In the genomic region with DNA sequence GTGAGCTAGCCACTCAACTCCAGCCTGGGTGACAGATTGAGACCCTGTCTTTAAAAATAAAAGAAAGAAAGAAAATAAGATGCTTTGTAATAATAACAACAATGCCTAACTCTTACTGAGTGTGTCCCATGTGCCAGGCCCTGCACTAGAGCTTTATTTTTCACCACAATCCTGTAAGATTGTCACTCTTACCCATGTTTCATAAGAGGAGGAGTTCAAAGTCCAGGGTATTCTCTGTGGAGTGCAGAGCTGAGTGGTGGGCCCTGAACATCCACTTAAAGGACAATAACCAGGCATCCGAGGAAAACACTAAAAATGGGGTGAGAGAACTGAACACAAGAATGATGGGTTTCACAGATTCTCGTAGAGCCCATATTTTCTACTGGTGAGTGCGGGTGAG, we compare ENCODE assay signal across 17 cellular contexts. TPM values are rescaled to one million over a fixed set of nuclear protein-coding genes. Genes with fewer than 3 reads are reported as not detected.
DNase-seq lines count a peak whose midpoint lies in the region; ATAC-seq, FAIRE-seq and TF ChIP-seq lines count a peak whose summit lies in the region.
"Had no signal": no experiment of that assay in that cellular context is flagged by ENCODE, and none has a peak within 500 bp of the region (broad histone marks: within the 10 kb centered on the region; RNA-seq: fewer than 3 reads in every experiment).

No MANE protein-coding gene starts in this region.

- intact Hi-C loops in A673 (cut with micrococcal nuclease; ENCODE audit: unreplicated experiment) = no loop called here
- intact Hi-C loops in K562 (cut with micrococcal nuclease) = no loop called here
- intact Hi-C loops in pancreas (cut with DNase I) = loop anchor here in 1 of 3 donors (5.0 kb wide), 1 partner anchor 40 kb away; the partner anchor contains the start of genes CFAP68 and FDXACB1

- no peaks in the 10 kb centered on the region for H3K79me2 ChIP-seq in K562 (ENCODE audit: control insufficient read depth, insufficient read depth, low read length)

- no peak for ATAC-seq in K562
- no peak for ATAC-seq in pancreas
- ATAC-seq: natural killer cell treated with Interleukin-12 subunit alpha and Interleukin-12 subunit beta and Interleukin-15 and Interleukin-18, amount 100 ng/mL, for 72 hours; stimulated activated memory B cell treated with anti-CD40 and anti-IgM and Interleukin-4, amounts not matched to agents 10 μg/mL and 1 μg/mL and 100 μg/mL, for 72 hours had no signal

- H3K27ac ChIP-seq in A673 (ENCODE audit: low read depth, low read length, poor library complexity, severe bottlenecking) (peak overlapping the region; percentile 46), K562 (ENCODE audit: extremely low read depth, low read depth, low read length) (no peak overlapping the region), pancreas (peak overlapping the region; percentile 71 to 94 (median 88)), substantia nigra (ENCODE audit: low read depth, low read length, poor library complexity, severe bottlenecking) (no peak overlapping the region)

- peaks cover 35% of the 10 kb centered on the region for H3K4me1 ChIP-seq in A673 (ENCODE audit: insufficient read depth, low read length, poor library complexity, severe bottlenecking)
- peaks cover 5 to 19% of the 10 kb centered on the region in 2 experiments for H3K4me1 ChIP-seq in K562 (replicated peaks in 1 of 2; ENCODE audit: control insufficient read depth in 2 of 2, insufficient read depth in 2 of 2, low read length in 2 of 2)
- peaks cover 14 to 24% (median 19%) of the 10 kb centered on the region in 3 donors for H3K4me1 ChIP-seq in pancreas

- no peak for TF ChIP-seq RAD21 in K562 (CRISPR knock-in tag; conservative IDR thresholded peaks at IDR 0.05 in 1 of 2, IDR thresholded peaks at IDR 0.05 in 1 of 2)

- TF ChIP-seq EP300 in K562 (IDR thresholded peaks at IDR 0.05; ENCODE audit: low read length) = no peak

- POLR2A ChIA-PET in A673 (lab: Charles Lee; ENCODE audit: low non-redundant PET) (no interaction called here), K562 (lab: Yijun Ruan, JAX) (interaction anchor here (0.8 to 1.1 kb wide), 2 partner anchors 8 to 9 kb away, joined by 4 read pairs; no protein-coding TSS in a partner anchor)

- no peak for TF ChIP-seq CTCF in A673 (conservative IDR thresholded peaks at IDR 0.05; ENCODE audit: low read depth, low read length)
- no peak for TF ChIP-seq CTCF in K562 (IDR thresholded peaks at IDR 0.05 in 2 of 3, conservative IDR thresholded peaks at IDR 0.05 in 1 of 3; ENCODE audit: insufficient read depth in 2 of 3, low read depth in 1 of 3, low read length in 3 of 3)
- TF ChIP-seq CTCF in pancreas (IDR thresholded peaks at IDR 0.05) = no peak

- H3K4me3 ChIP-seq in A673 (ENCODE audit: low read depth, low read length, poor library complexity, severe bottlenecking) = no peak overlapping the region
- no peak overlapping the region for H3K4me3 ChIP-seq in K562
- H3K4me3 ChIP-seq in pancreas = no peak overlapping the region

- WGBS in K562 (ENCODE audit: insufficient coverage, low coverage, missing lambda C conversion rate) = 77% methylated on average over 3 of the region's 3 CpGs
- whole genome bisulfite sequencing in pancreas, 2 donors = 81 to 82% methylated on average over 3 of the region's 3 CpGs

- no peak overlapping the region for H3K4me2 ChIP-seq in K562 (ENCODE audit: insufficient read depth, low read length)

- no peak overlapping the region for H3K9ac ChIP-seq in K562 (ENCODE audit: insufficient read depth in 1 of 2, low read depth in 2 of 2, low read length in 2 of 2)

- H3K36me3 ChIP-seq in A673 (ENCODE audit: insufficient read depth, low read length, poor library complexity, severe bottlenecking) = no peaks in the 10 kb centered on the region
- no peaks in the 10 kb centered on the region for H3K36me3 ChIP-seq in K562 (ENCODE audit: control insufficient read depth, insufficient read depth, low read length)
- H3K36me3 ChIP-seq in pancreas = no peaks in the 10 kb centered on the region
- H3K36me3 ChIP-seq: left lung had no signal

- H4K20me1 ChIP-seq in K562 (replicated peaks; ENCODE audit: control insufficient read depth, insufficient read depth, low read length) = no peaks in the 10 kb centered on the region

- H3K27me3 ChIP-seq in A673 (replicated peaks; ENCODE audit: insufficient read depth, low read depth, low read length, poor library complexity) (no peaks in the 10 kb centered on the region), K562 (ENCODE audit: control insufficient read depth in 2 of 2, insufficient read depth in 2 of 2, low read length in 2 of 2) (no peaks in the 10 kb centered on the region), pancreas (no peaks in the 10 kb centered on the region)

- no peaks in the 10 kb centered on the region for H3K9me3 ChIP-seq in A673 (ENCODE audit: low read depth, low read length, poor library complexity, severe bottlenecking)
- no peaks in the 10 kb centered on the region for H3K9me3 ChIP-seq in K562 (replicated peaks; ENCODE audit: control insufficient read depth, insufficient read depth, low read depth, low read length)
- H3K9me3 ChIP-seq in pancreas = no peaks in the 10 kb centered on the region
- H3K9me3 ChIP-seq: left lung had no signal

- DNase-seq in A673 (ENCODE audit: low spot score) = no peak
- DNase-seq in K562 (ENCODE audit: extremely low read depth in 1 of 4, low spot score in 3 of 4) = no peak
- no peak for DNase-seq in pancreas
- no peak for DNase-seq in stimulated activated CD4-positive, alpha-beta T cell treated with anti-CD3 and anti-CD28 coated beads, Interleukin-4, amount 100 ng/mL, for 24 hours
- no peak for DNase-seq in NCI-H1694 treated with DMSO at 0.1 percent for 48 hours (lab: John Stamatoyannopoulos, UW)
- no peak for DNase-seq in substantia nigra (lab: John Stamatoyannopoulos, UW)
- DNase-seq: activated effector memory CD4-positive, alpha-beta T cell treated with Interleukin-2 at 50 U/mL for 16 hours; amygdala; COR-L47; GDM1; left lung; NCI-H146; NCI-H524; OCI-M1 had no signal

- no peak for TF ChIP-seq POLR2A in K562 (conservative IDR thresholded peaks at IDR 0.05)

- BruUV-seq in A673 (replicated peaks; lab: Mats Ljungman, UMichigan) (no TSS peak), K562 (replicated peaks; lab: Mats Ljungman, UMichigan) (no TSS peak)

- H2AFZ ChIP-seq in K562 (ENCODE audit: low read depth, low read length) = peak overlapping the region; percentile 88

- H3K9me1 ChIP-seq in K562 (ENCODE audit: control insufficient read depth, insufficient read depth, low read length) = peaks cover 3% of the 10 kb centered on the region

- in situ Hi-C loops in K562 (cut with MboI) = no loop called here

- no peak for FAIRE-seq in K562 (lab: Jason Lieb, UNC)
- FAIRE-seq in pancreas (lab: Jason Lieb, UNC) = no peak
- FAIRE-seq: colon had no signal

- CTCF ChIA-PET in A673 (lab: Charles Lee) = no interaction called here
- CTCF ChIA-PET in K562 (lab: Yijun Ruan, JAX; ENCODE audit: low intra/inter-chr PET ratio) = no interaction called here

RNA-seq across cellular contexts. Expression of gene C11orf52, which starts 0.9 kb away (rescaled TPM):
- total RNA-seq in A673 (2021) (1.4 and 1.5 TPM in 2 replicates), K562 (2014; rRNA removed) (0.32 and 1.4 TPM in 2 replicates), K562 (2014; rRNA removed; fragmentation: Illumina TruSeq; extraction: Trizol) (0.64 and 1.0 TPM in 2 replicates), K562 (2015; rRNA removed; fragmentation: Illumina TruSeq; extraction: Trizol) (0.72 and 0.87 TPM in 2 replicates), K562 (2021) (0.29 and 0.69 TPM in 2 replicates), pancreas (10 to 100 TPM in 4 of 6 donors, 1 to 10 TPM in 2; 9.3 to 18.5 (median 11.7) TPM)
- 0.93 and 1.3 TPM in 2 replicates for total RNA-seq in K562 (2011; cell fraction: chromatin; rRNA removed; ENCODE audit: low replicate concordance)
- total RNA-seq in K562 (2011; cell fraction: nucleolus; rRNA removed) = 0.83 and 0.92 TPM in 2 replicates
- total RNA-seq in K562 (2011; cell fraction: nucleoplasm; rRNA removed) = 1.1 TPM in 1 of 2 replicates, not detected in the other
- polyA plus RNA-seq in K562 (2011; rRNA removed) (1.3 and 2.5 TPM in 2 replicates), K562 (2014; fragmentation: Illumina TruSeq; extraction: Trizol) (1.7 and 2.2 TPM in 2 replicates), K562 (2014; fragmentation: Nextera tagmentation; extraction: Ambion mirVana) (1 to 10 TPM; 1.8 to 2.9 TPM), K562 (2014; rRNA removed) (0.77 and 0.84 TPM in 2 replicates), pancreas (10 to 100 TPM; 19.4 to 23.3 TPM)
- polyA plus RNA-seq in K562 (2011; cell fraction: cytosol; rRNA removed) = 1.2 and 1.4 TPM in 2 replicates
- 1.1 and 1.5 TPM in 2 replicates for polyA plus RNA-seq in K562 (2011; cell fraction: nucleus; rRNA removed)
- 0.69 and 2.0 TPM in 2 replicates for polyA plus RNA-seq in K562 (2012)
- polyA minus RNA-seq in K562 (2011; rRNA and poly(A)+ RNA removed) = 1.3 and 2.0 TPM in 2 replicates
- polyA minus RNA-seq in K562 (2011; cell fraction: cytosol; rRNA and poly(A)+ RNA removed) = not detected in 2 replicates
- 0.56 and 0.94 TPM in 2 replicates for polyA minus RNA-seq in K562 (2011; cell fraction: nucleus; rRNA and poly(A)+ RNA removed)
- total RNA-seq: natural killer cell treated with Interleukin-12 subunit alpha and Interleukin-12 subunit beta and Interleukin-15 and Interleukin-18, amount 100 ng/mL, for 72 hours had no signal

RNA-seq across cellular contexts. Expression of gene HSPB2, which starts 5.3 kb away (rescaled TPM):
- total RNA-seq in A673 (2021) (not detected in 2 replicates), K562 (2014; rRNA removed) (not detected in 2 replicates), K562 (2014; rRNA removed; fragmentation: Illumina TruSeq; extraction: Trizol) (0.11 TPM in 1 of 2 replicates, not detected in the other), K562 (2015; rRNA removed; fragmentation: Illumina TruSeq; extraction: Trizol) (not detected in 2 replicates), K562 (2021) (0.31 TPM in 1 of 2 replicates, not detected in the other), pancreas (under 1 TPM in 5 of 6 donors, not detected in 1; 0.32 to 0.86 (median 0.61) TPM)
- not detected in 2 replicates for total RNA-seq in K562 (2011; cell fraction: chromatin; rRNA removed; ENCODE audit: low replicate concordance)
- total RNA-seq in K562 (2011; cell fraction: nucleolus; rRNA removed) = not detected in 2 replicates
- total RNA-seq in K562 (2011; cell fraction: nucleoplasm; rRNA removed) = not detected in 2 replicates
- polyA plus RNA-seq in K562 (2011; rRNA removed) (0.11 and 0.35 TPM in 2 replicates), K562 (2014; fragmentation: Illumina TruSeq; extraction: Trizol) (0.12 TPM in 1 of 2 replicates, not detected in the other), K562 (2014; fragmentation: Nextera tagmentation; extraction: Ambion mirVana) (under 1 TPM in 1 of 2 experiments, not detected in 1; 0.06 TPM), K562 (2014; rRNA removed) (not detected in 2 replicates), pancreas (1 to 10 TPM in 1 of 2 donors, under 1 TPM in 1; 0.85 to 1.5 TPM)
- polyA plus RNA-seq in K562 (2011; cell fraction: cytosol; rRNA removed) = 0.09 and 0.24 TPM in 2 replicates
- 0.16 and 0.29 TPM in 2 replicates for polyA plus RNA-seq in K562 (2011; cell fraction: nucleus; rRNA removed)
- 0.13 TPM in 1 of 2 replicates, not detected in the other for polyA plus RNA-seq in K562 (2012)
- 0.21 TPM in 1 of 2 replicates, not detected in the other for polyA minus RNA-seq in K562 (2011; rRNA and poly(A)+ RNA removed)
- not detected in 2 replicates for polyA minus RNA-seq in K562 (2011; cell fraction: cytosol; rRNA and poly(A)+ RNA removed)
- not detected in 2 replicates for polyA minus RNA-seq in K562 (2011; cell fraction: nucleus; rRNA and poly(A)+ RNA removed)
- total RNA-seq: natural killer cell treated with Interleukin-12 subunit alpha and Interleukin-12 subunit beta and Interleukin-15 and Interleukin-18, amount 100 ng/mL, for 72 hours had no signal

RNA-seq across cellular contexts. Expression of gene CRYAB, which starts 6.2 kb away (rescaled TPM):
- total RNA-seq in A673 (2021) (0.87 and 1.6 TPM in 2 replicates), K562 (2014; rRNA removed) (2.0 and 3.6 TPM in 2 replicates), K562 (2014; rRNA removed; fragmentation: Illumina TruSeq; extraction: Trizol) (3.0 and 3.1 TPM in 2 replicates), K562 (2015; rRNA removed; fragmentation: Illumina TruSeq; extraction: Trizol) (0.83 and 1.3 TPM in 2 replicates), K562 (2021) (3.6 and 3.7 TPM in 2 replicates), pancreas (10 to 100 TPM in 4 of 6 donors, 1 to 10 TPM in 2; 7.2 to 66.6 (median 16.3) TPM)
- 1.0 and 1.8 TPM in 2 replicates for total RNA-seq in K562 (2011; cell fraction: chromatin; rRNA removed; ENCODE audit: low replicate concordance)
- 1.0 and 3.2 TPM in 2 replicates for total RNA-seq in K562 (2011; cell fraction: nucleolus; rRNA removed)
- total RNA-seq in K562 (2011; cell fraction: nucleoplasm; rRNA removed) = 1.6 and 2.4 TPM in 2 replicates
- polyA plus RNA-seq in K562 (2011; rRNA removed) (1.5 and 2.3 TPM in 2 replicates), K562 (2014; fragmentation: Illumina TruSeq; extraction: Trizol) (5.2 and 5.9 TPM in 2 replicates), K562 (2014; fragmentation: Nextera tagmentation; extraction: Ambion mirVana) (1 to 10 TPM; 6.5 to 7.5 TPM), K562 (2014; rRNA removed) (1.2 and 2.7 TPM in 2 replicates), pancreas (10 to 100 TPM; 36.1 to 81.8 TPM)
- 2.3 and 3.7 TPM in 2 replicates for polyA plus RNA-seq in K562 (2011; cell fraction: cytosol; rRNA removed)
- 1.7 and 3.3 TPM in 2 replicates for polyA plus RNA-seq in K562 (2011; cell fraction: nucleus; rRNA removed)
- 0.61 and 2.0 TPM in 2 replicates for polyA plus RNA-seq in K562 (2012)
- 0.69 and 3.5 TPM in 2 replicates for polyA minus RNA-seq in K562 (2011; rRNA and poly(A)+ RNA removed)
- 1.6 TPM in 1 of 2 replicates, not detected in the other for polyA minus RNA-seq in K562 (2011; cell fraction: cytosol; rRNA and poly(A)+ RNA removed)
- 0.94 and 1.00 TPM in 2 replicates for polyA minus RNA-seq in K562 (2011; cell fraction: nucleus; rRNA and poly(A)+ RNA removed)
- total RNA-seq: natural killer cell treated with Interleukin-12 subunit alpha and Interleukin-12 subunit beta and Interleukin-15 and Interleukin-18, amount 100 ng/mL, for 72 hours had no signal

RNA-seq across cellular contexts. Expression of gene DIXDC1, which starts 19.4 kb away (rescaled TPM):
- 22.4 and 24.6 TPM in 2 replicates for total RNA-seq in A673 (2021)
- total RNA-seq in K562 (2011; cell fraction: chromatin; rRNA removed; ENCODE audit: low replicate concordance) = 18.6 and 22.7 TPM in 2 replicates
- total RNA-seq in K562 (2011; cell fraction: nucleolus; rRNA removed) = 7.2 and 10.4 TPM in 2 replicates
- total RNA-seq in K562 (2011; cell fraction: nucleoplasm; rRNA removed) = 11.7 and 16.1 TPM in 2 replicates
- 4.0 and 4.5 TPM in 2 replicates for total RNA-seq in K562 (2014; rRNA removed)
- 8.4 and 8.7 TPM in 2 replicates for total RNA-seq in K562 (2014; rRNA removed; fragmentation: Illumina TruSeq; extraction: Trizol)
- 9.6 and 10.8 TPM in 2 replicates for total RNA-seq in K562 (2015; rRNA removed; fragmentation: Illumina TruSeq; extraction: Trizol)
- 7.0 and 8.1 TPM in 2 replicates for total RNA-seq in K562 (2021)
- 6.8 and 7.2 TPM in 2 replicates for polyA plus RNA-seq in K562 (2011; rRNA removed)
- polyA plus RNA-seq in K562 (2011; cell fraction: cytosol; rRNA removed) = 3.3 and 4.3 TPM in 2 replicates
- polyA plus RNA-seq in K562 (2011; cell fraction: nucleus; rRNA removed) = 6.1 and 6.3 TPM in 2 replicates
- polyA plus RNA-seq in K562 (2012) = 3.4 and 4.4 TPM in 2 replicates
- 4.7 and 7.4 TPM in 2 replicates for polyA plus RNA-seq in K562 (2014; fragmentation: Illumina TruSeq; extraction: Trizol)
- 1 to 10 TPM; 2.5 to 2.6 TPM for polyA plus RNA-seq in K562 (2014; fragmentation: Nextera tagmentation; extraction: Ambion mirVana)
- polyA plus RNA-seq in K562 (2014; rRNA removed) = 3.8 and 4.7 TPM in 2 replicates
- polyA minus RNA-seq in K562 (2011; rRNA and poly(A)+ RNA removed) = 17.3 and 23.6 TPM in 2 replicates
- polyA minus RNA-seq in K562 (2011; cell fraction: cytosol; rRNA and poly(A)+ RNA removed) = 6.9 and 7.1 TPM in 2 replicates
- polyA minus RNA-seq in K562 (2011; cell fraction: nucleus; rRNA and poly(A)+ RNA removed) = 6.3 and 11.9 TPM in 2 replicates
- total RNA-seq in pancreas = 10 to 100 TPM in 1 of 6 donors, 1 to 10 TPM in 5; 3.8 to 11.3 (median 5.9) TPM
- 1 to 10 TPM; 3.1 to 4.2 TPM for polyA plus RNA-seq in pancreas

RNA-seq across cellular contexts. Expression of gene CFAP68, which starts 38.4 kb away (rescaled TPM):
- total RNA-seq in A673 (2021) = 16.5 and 16.9 TPM in 2 replicates
- total RNA-seq in K562 (2011; cell fraction: chromatin; rRNA removed; ENCODE audit: low replicate concordance) = 4.1 and 6.5 TPM in 2 replicates
- total RNA-seq in K562 (2011; cell fraction: nucleolus; rRNA removed) = 4.3 and 5.0 TPM in 2 replicates
- 8.9 and 16.3 TPM in 2 replicates for total RNA-seq in K562 (2011; cell fraction: nucleoplasm; rRNA removed)
- 27.9 and 29.9 TPM in 2 replicates for total RNA-seq in K562 (2014; rRNA removed)
- 37.0 and 40.8 TPM in 2 replicates for total RNA-seq in K562 (2014; rRNA removed; fragmentation: Illumina TruSeq; extraction: Trizol)
- 43.7 and 45.1 TPM in 2 replicates for total RNA-seq in K562 (2015; rRNA removed; fragmentation: Illumina TruSeq; extraction: Trizol)
- 20.5 and 22.8 TPM in 2 replicates for total RNA-seq in K562 (2021)
- polyA plus RNA-seq in K562 (2011; rRNA removed) = 72.3 and 82.3 TPM in 2 replicates
- polyA plus RNA-seq in K562 (2011; cell fraction: cytosol; rRNA removed) = 36.7 and 54.1 TPM in 2 replicates
- polyA plus RNA-seq in K562 (2011; cell fraction: nucleus; rRNA removed) = 14.8 and 28.9 TPM in 2 replicates
- 47.2 and 65.7 TPM in 2 replicates for polyA plus RNA-seq in K562 (2012)
- polyA plus RNA-seq in K562 (2014; fragmentation: Illumina TruSeq; extraction: Trizol) = 58.4 and 64.8 TPM in 2 replicates
- 10 to 100 TPM; 71.6 to 71.7 TPM for polyA plus RNA-seq in K562 (2014; fragmentation: Nextera tagmentation; extraction: Ambion mirVana)
- 48.0 and 52.5 TPM in 2 replicates for polyA plus RNA-seq in K562 (2014; rRNA removed)
- 39.2 and 51.2 TPM in 2 replicates for polyA minus RNA-seq in K562 (2011; rRNA and poly(A)+ RNA removed)
- 4.4 and 7.6 TPM in 2 replicates for polyA minus RNA-seq in K562 (2011; cell fraction: cytosol; rRNA and poly(A)+ RNA removed)
- polyA minus RNA-seq in K562 (2011; cell fraction: nucleus; rRNA and poly(A)+ RNA removed) = 3.1 and 6.7 TPM in 2 replicates
- 10 to 100 TPM; 14.3 to 24.9 (median 16.0) TPM for total RNA-seq in pancreas
- 10 to 100 TPM; 25.0 to 26.9 TPM for polyA plus RNA-seq in pancreas

Comparison
In these comparisons a context has a peak if more than half of its experiments do, and no peak if none do; other contexts are left out.
1. H3K27ac ChIP-seq: peak in A673 (single experiment) and pancreas (4 of 4); none in K562 (single experiment) and substantia nigra (single experiment).